16 cellular contexts compared by ENCODE assay signal in genomic region chr11:128279861-128280260, GRCh38.
A peak's percentile ranks its signal among the peaks of the same experiment; 100 is the strongest.
DNase-seq lines count a peak whose midpoint lies in the region; ATAC-seq and TF ChIP-seq lines count a peak whose summit lies in the region.
"Had no signal": no experiment of that assay in that cellular context is flagged by ENCODE, and none has a peak within 500 bp of the region (broad histone marks: within the 10 kb centered on the region; RNA-seq: fewer than 3 reads in every experiment).

No MANE protein-coding gene starts in this region.

- no peak overlapping the region for H3K27ac ChIP-seq in left lung
- H3K27ac ChIP-seq in vagina, result peak overlapping the region; percentile 52
- H3K27ac ChIP-seq: sigmoid colon had no signal

- peaks cover 10% of the 10 kb centered on the region for H3K4me1 Mint-ChIP-seq in activated naive CD4-positive, alpha-beta T cell treated with anti-CD3 and anti-CD28 coated beads, Interleukin-2, amount 50 U/mL, for 24 hours
- H3K4me1 Mint-ChIP-seq: WTC11 had no signal

- H3K27ac Mint-ChIP-seq in activated naive CD4-positive, alpha-beta T cell treated with anti-CD3 and anti-CD28 coated beads, Interleukin-2, amount 50 U/mL, for 24 hours, result peak overlapping the region; percentile 5
- H3K27ac Mint-ChIP-seq: stimulated activated naive CD8-positive, alpha-beta T cell treated with anti-CD3 and anti-CD28 coated beads, Interleukin-15, amount 100 ng/mL, for 72 hours; WTC11 had no signal

- peaks cover 5% of the 10 kb centered on the region for H3K9me3 ChIP-seq in adipocyte (ENCODE audit: control insufficient read depth, low read length)
- H3K9me3 ChIP-seq in left lung, result no peaks in the 10 kb centered on the region
- no peaks in the 10 kb centered on the region for H3K9me3 ChIP-seq in vagina
- H3K9me3 ChIP-seq: sigmoid colon had no signal

- TF ChIP-seq POLR2A in vagina (IDR thresholded peaks at IDR 0.05), result no peak

- H3K9ac ChIP-seq in adipocyte (ENCODE audit: low read length), result peak overlapping the region; percentile 68

- no peaks in the 10 kb centered on the region for H3K36me3 Mint-ChIP-seq in activated naive CD4-positive, alpha-beta T cell treated with anti-CD3 and anti-CD28 coated beads, Interleukin-2, amount 50 U/mL, for 24 hours
- H3K36me3 Mint-ChIP-seq: WTC11 had no signal

- H3K36me3 ChIP-seq in adipocyte (ENCODE audit: control insufficient read depth, insufficient read depth, low read length, severe bottlenecking) (no peaks in the 10 kb centered on the region), left lung (no peaks in the 10 kb centered on the region), vagina (no peaks in the 10 kb centered on the region)
- H3K36me3 ChIP-seq: sigmoid colon had no signal

- H3K4me3 ChIP-seq in adipocyte (ENCODE audit: low read length), result peak overlapping the region; percentile 59
- no peak overlapping the region for H3K4me3 ChIP-seq in left lung
- H3K4me3 ChIP-seq in vagina, result no peak overlapping the region
- H3K4me3 ChIP-seq: sigmoid colon had no signal

- no peaks in the 10 kb centered on the region for H3K27me3 Mint-ChIP-seq in activated naive CD4-positive, alpha-beta T cell treated with anti-CD3 and anti-CD28 coated beads, Interleukin-2, amount 50 U/mL, for 24 hours
- H3K27me3 Mint-ChIP-seq: natural killer cell treated with Interleukin-12 subunit alpha and Interleukin-12 subunit beta and Interleukin-15 and Interleukin-18, amount 100 ng/mL, for 72 hours; stimulated activated naive CD8-positive, alpha-beta T cell treated with anti-CD3 and anti-CD28 coated beads, Interleukin-15, amount 100 ng/mL, for 72 hours had no signal

- TF ChIP-seq CTCF in left lung (IDR thresholded peaks at IDR 0.05) (no peak), vagina (IDR thresholded peaks at IDR 0.05) (no peak)

- intact Hi-C loops in left lung (cut with DNase I) (no loop called here), vagina (cut with DNase I) (loop anchor here (10.0 kb wide), 1 partner anchor 105 kb away; no protein-coding TSS in a partner anchor)

- DNase-seq in activated naive CD4-positive, alpha-beta T cell (lab: John Stamatoyannopoulos, UW), result no peak
- DNase-seq in adipocyte (ENCODE audit: low read depth), result peak; percentile 74
- no peak for DNase-seq in left lung
- DNase-seq in vagina (ENCODE audit: extremely low spot score in 2 of 2), result no peak
- no peak for DNase-seq in NCI-H187 treated with DMSO at 0.1 percent for 48 hours (lab: John Stamatoyannopoulos, UW)
- DNase-seq in HT-29 (ENCODE audit: low spot score), result no peak
- no peak for DNase-seq in NCI-H1417 (lab: John Stamatoyannopoulos, UW)
- DNase-seq: 8988T; activated naive CD4-positive, alpha-beta T cell treated with anti-CD3 and anti-CD28 coated beads, Interleukin-2, amount 50 U/mL, for 16 hours; caudate nucleus; sigmoid colon; stimulated activated naive CD8-positive, alpha-beta T cell treated with anti-CD3 and anti-CD28 coated beads, Interleukin-15, amount 100 ng/mL, for 72 hours had no signal

- H3K4me3 Mint-ChIP-seq in activated naive CD4-positive, alpha-beta T cell treated with anti-CD3 and anti-CD28 coated beads, Interleukin-2, amount 50 U/mL, for 24 hours, result no peak overlapping the region
- H3K4me3 Mint-ChIP-seq: natural killer cell treated with Interleukin-12 subunit alpha and Interleukin-12 subunit beta and Interleukin-15 and Interleukin-18, amount 100 ng/mL, for 72 hours; stimulated activated naive CD8-positive, alpha-beta T cell treated with anti-CD3 and anti-CD28 coated beads, Interleukin-15, amount 100 ng/mL, for 72 hours; WTC11 had no signal

- peaks cover 5% of the 10 kb centered on the region for H3K9me3 Mint-ChIP-seq in activated naive CD4-positive, alpha-beta T cell treated with anti-CD3 and anti-CD28 coated beads, Interleukin-2, amount 50 U/mL, for 24 hours
- H3K9me3 Mint-ChIP-seq: stimulated activated naive CD8-positive, alpha-beta T cell treated with anti-CD3 and anti-CD28 coated beads, Interleukin-15, amount 100 ng/mL, for 72 hours; WTC11 had no signal

- no peaks in the 10 kb centered on the region for H3K27me3 ChIP-seq in adipocyte (replicated peaks; ENCODE audit: control insufficient read depth, insufficient read depth, low read length)
- H3K27me3 ChIP-seq in left lung, result no peaks in the 10 kb centered on the region
- no peaks in the 10 kb centered on the region for H3K27me3 ChIP-seq in vagina
- H3K27me3 ChIP-seq: sigmoid colon had no signal

- ATAC-seq in left lung, result peak; percentile 14
- ATAC-seq: left lobe of liver; natural killer cell treated with Interleukin-12 subunit alpha and Interleukin-12 subunit beta and Interleukin-15 and Interleukin-18, amount 100 ng/mL, for 72 hours; stimulated activated naive CD8-positive, alpha-beta T cell treated with anti-CD3 and anti-CD28 coated beads, Interleukin-15, amount 100 ng/mL, for 72 hours; WTC11 had no signal

- H3K4me1 ChIP-seq in adipocyte (ENCODE audit: control insufficient read depth, insufficient read depth, low read length) (peaks cover 25% of the 10 kb centered on the region), left lung (no peaks in the 10 kb centered on the region), vagina (no peaks in the 10 kb centered on the region)
- H3K4me1 ChIP-seq: sigmoid colon had no signal
